25 cellular contexts compared by ENCODE assay signal in genomic region chr6:166266336-166266735, GRCh38. TPM values are rescaled to one million over a fixed set of nuclear protein-coding genes. Genes with fewer than 3 reads are reported as not detected.
"Had no signal": no experiment of that assay in that cellular context is flagged by ENCODE, and none has a peak within 500 bp of the region (broad histone marks: within the 10 kb centered on the region; RNA-seq: fewer than 3 reads in every experiment).

No MANE protein-coding gene starts in this region.

- H3K4me1 ChIP-seq: esophagus muscularis mucosa, sigmoid colon had no signal

- H3K4me3 ChIP-seq: esophagus muscularis mucosa, heart right ventricle, sigmoid colon, thoracic aorta had no signal

- H3K36me3 ChIP-seq: esophagus muscularis mucosa, heart right ventricle, neutrophil, sigmoid colon, thoracic aorta had no signal

- H3K27ac ChIP-seq: esophagus muscularis mucosa, heart right ventricle, neutrophil, sigmoid colon, thoracic aorta, VCaP had no signal

- H3K9me3 ChIP-seq: esophagus muscularis mucosa, heart right ventricle, neutrophil, sigmoid colon, thoracic aorta had no signal

- DNase-seq: activated CD4-positive, alpha-beta T cell treated with anti-CD3 and anti-CD28 coated beads for 4 hours; activated CD4-positive, alpha-beta T cell treated with anti-CD3 and anti-CD28 coated beads, Interleukin-2, amount 50 U/mL, for 4 hours; activated effector memory CD4-positive, alpha-beta T cell treated with Interleukin-2 at 50 U/mL for 16 hours; activated naive CD4-positive, alpha-beta T cell treated with Interleukin-2 at 50 U/mL for 16 hours; activated naive CD8-positive, alpha-beta T cell treated with anti-CD3 and anti-CD28 coated beads, Interleukin-2, amount 10 ng/mL, durations not matched to agents 7 days and 5 days; activated T-cell treated with anti-CD3 and anti-CD28 coated beads for 4 hours; activated T-cell treated with anti-CD3 and anti-CD28 coated beads, Interleukin-2, amount 50 U/mL, for 72 hours; central memory CD4-positive, alpha-beta T cell; foreskin melanocyte; heart right ventricle; left cardiac atrium; mammary epithelial cell; naive B cell; nephron progenitor cell; sigmoid colon; small intestine; stimulated activated CD4-positive, alpha-beta T cell treated with anti-CD3 and anti-CD28 coated beads, Interleukin-4, amount 100 ng/mL, for 24 hours had no signal

- ATAC-seq: activated T-cell treated with anti-CD3 and anti-CD28 coated beads, Interleukin-2, amount 50 U/mL, for 72 hours; heart right ventricle; left cardiac atrium; stimulated activated effector memory CD8-positive, alpha-beta T cell treated with anti-CD3 and anti-CD28 coated beads, Interleukin-12 subunit alpha, Interleukin-12 subunit beta, amount 100 ng/mL, for 72 hours had no signal

- H3K27me3 ChIP-seq: neutrophil had no signal

RNA-seq across cellular contexts. Expression of gene PRR18, which starts 41.9 kb away (rescaled TPM):
- total RNA-seq: activated naive CD8-positive, alpha-beta T cell treated with anti-CD3 and anti-CD28 coated beads, Interleukin-2, amount 10 ng/mL, durations not matched to agents 7 days and 5 days; glomerular endothelial cell; osteocyte; T-helper 1 cell treated with Interleukin-12 subunit alpha and Interleukin-12 subunit beta and Interleukin-4 antibody, amounts not matched to agents 30 ng/mL and 1 ng/mL, for 36 hours; thoracic aorta had no signal
